ENCODE assay signal across 32 cellular contexts in the genomic region with DNA sequence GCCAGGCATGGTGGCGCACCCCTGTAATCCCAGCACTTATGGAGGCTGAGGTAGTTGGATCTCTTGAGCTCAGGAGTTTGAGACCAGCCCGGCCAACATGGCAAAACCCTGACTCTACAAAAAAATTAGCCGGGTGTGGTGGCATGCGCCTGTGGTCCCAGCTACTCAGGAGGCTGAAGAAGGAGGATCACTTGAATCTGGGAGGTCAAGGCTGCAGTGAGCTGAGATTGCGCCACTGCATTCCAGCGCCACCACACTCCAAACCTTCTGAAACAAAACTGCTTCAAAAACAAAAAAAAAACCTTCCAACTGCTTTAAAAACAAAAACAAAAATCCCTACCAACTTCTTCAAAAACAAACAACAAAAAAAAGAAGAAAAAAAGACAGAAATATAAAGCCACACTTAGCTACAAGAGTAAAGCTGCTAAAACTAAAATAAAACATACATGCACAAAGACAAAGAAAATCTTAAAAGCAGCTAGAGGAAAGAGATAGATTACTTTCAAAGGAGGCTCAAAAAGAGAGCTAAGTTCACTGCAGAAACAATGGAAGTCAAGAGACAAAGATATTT. TPM values are rescaled to one million over a fixed set of nuclear protein-coding genes. Genes with fewer than 3 reads are reported as not detected.
DNase-seq lines count a peak whose midpoint lies in the region; ATAC-seq and TF ChIP-seq lines count a peak whose summit lies in the region.
"Had no signal": no experiment of that assay in that cellular context is flagged by ENCODE, and none has a peak within 500 bp of the region (broad histone marks: within the 10 kb centered on the region; RNA-seq: fewer than 3 reads in every experiment).

No MANE protein-coding gene starts in this region.

- H3K4me3 Mint-ChIP-seq in activated naive CD4-positive, alpha-beta T cell treated with anti-CD3 and anti-CD28 coated beads for 36 hours = no peak overlapping the region
- H3K4me3 Mint-ChIP-seq in WTC11 = no peak overlapping the region
- no peak overlapping the region for H3K4me3 Mint-ChIP-seq in nephron progenitor cell
- H3K4me3 Mint-ChIP-seq: brain, IgD-negative memory B cell, mesothelial cell of epicardium had no signal

- H3K4me1 Mint-ChIP-seq in activated naive CD4-positive, alpha-beta T cell treated with anti-CD3 and anti-CD28 coated beads for 36 hours (ENCODE audit: low read depth) = peaks cover 5% of the 10 kb centered on the region
- H3K4me1 Mint-ChIP-seq in WTC11 (no peaks in the 10 kb centered on the region), nephron progenitor cell (no peaks in the 10 kb centered on the region)
- H3K4me1 Mint-ChIP-seq: brain, mesothelial cell of epicardium had no signal

- CTCF ChIA-PET in activated naive CD4-positive, alpha-beta T cell treated with anti-CD3 and anti-CD28 coated beads for 36 hours (lab: Charles Lee) = interaction anchor here (0.7 kb wide), 1 partner anchor 219 kb away, joined by 3 read pairs; no protein-coding TSS in a partner anchor
- CTCF ChIA-PET in WTC11 (lab: Charles Lee) = interaction anchor here (0.6 to 1.7 kb wide), 2 partner anchors 39 to 102 kb away, joined by 3 to 5 read pairs; no protein-coding TSS in a partner anchor

- no peak for DNase-seq in activated naive CD4-positive, alpha-beta T cell treated with anti-CD3 and anti-CD28 coated beads for 36 hours
- no peak for DNase-seq in activated naive CD4-positive, alpha-beta T cell treated with anti-CD3 and anti-CD28 coated beads, Interleukin-2, amount 50 U/mL, for 72 hours (ENCODE audit: low spot score in 2 of 2)
- DNase-seq in WTC11 (ENCODE audit: low spot score) = no peak
- no peak for DNase-seq in nephron progenitor cell
- DNase-seq: activated CD4-positive, CD25-positive, alpha-beta regulatory T cell treated with anti-CD3 and anti-CD28 coated beads, Interleukin-2, amount 50 U/mL, for 72 hours; activated CD8-positive, alpha-beta memory T cell treated with anti-CD3 and anti-CD28 coated beads for 24 hours; activated effector memory CD4-positive, alpha-beta T cell treated with anti-CD3 and anti-CD28 coated beads, Interleukin-2, amount 50 U/mL, for 16 hours; activated T-cell treated with anti-CD3 and anti-CD28 coated beads for 4 hours; adrenal gland; CD4-positive, alpha-beta memory T cell; esophagus squamous epithelium; foreskin keratinocyte; head of caudate nucleus; NCI-H1436 treated with DMSO at 0.1 percent for 48 hours; NCI-H2107; NCI-H345; nucleus accumbens; PC-9; Right ventricle myocardium superior; sigmoid colon; stimulated activated CD4-positive, alpha-beta T cell treated with anti-CD3 and anti-CD28 coated beads, Interleukin-4, amount 100 ng/mL, for 24 hours; T-helper 2 cell; tibial artery had no signal

- ATAC-seq in activated naive CD4-positive, alpha-beta T cell treated with anti-CD3 and anti-CD28 coated beads, Interleukin-2, amount 50 U/mL, for 72 hours = no peak
- ATAC-seq in WTC11 (no peak), GM19452 (IDR thresholded peaks at IDR 0.05; ENCODE audit: unreplicated experiment) (no peak)
- ATAC-seq: A549, foreskin keratinocyte, HCT116 had no signal

- intact Hi-C loops in activated naive CD4-positive, alpha-beta T cell treated with anti-CD3 and anti-CD28 coated beads for 36 hours (cut with micrococcal nuclease) = no loop called here

- H3K9me3 ChIP-seq in neutrophil = no peaks in the 10 kb centered on the region
- H3K9me3 ChIP-seq: A549, adrenal gland, esophagus squamous epithelium, prostate gland, sigmoid colon, tibial artery, vagina had no signal

- no peaks in the 10 kb centered on the region for H3K9me3 Mint-ChIP-seq in activated naive CD4-positive, alpha-beta T cell treated with anti-CD3 and anti-CD28 coated beads for 36 hours
- H3K9me3 Mint-ChIP-seq in activated naive CD4-positive, alpha-beta T cell treated with anti-CD3 and anti-CD28 coated beads, Interleukin-2, amount 50 U/mL, for 72 hours = no peaks in the 10 kb centered on the region
- H3K9me3 Mint-ChIP-seq in WTC11 = no peaks in the 10 kb centered on the region
- H3K9me3 Mint-ChIP-seq in nephron progenitor cell = no peaks in the 10 kb centered on the region
- H3K9me3 Mint-ChIP-seq: CD4-positive, alpha-beta memory T cell; IgD-negative memory B cell had no signal

- H3K27me3 ChIP-seq in neutrophil = no peaks in the 10 kb centered on the region
- H3K27me3 ChIP-seq: adrenal gland, esophagus squamous epithelium, foreskin keratinocyte, sigmoid colon, tibial artery, vagina had no signal

- H3K27ac ChIP-seq in neutrophil = peak overlapping the region; percentile 85
- H3K27ac ChIP-seq: A549, adrenal gland, esophagus squamous epithelium, foreskin keratinocyte, PC-9, prostate gland, sigmoid colon, tibial artery, vagina had no signal

- no peaks in the 10 kb centered on the region for H3K36me3 ChIP-seq in neutrophil
- H3K36me3 ChIP-seq: adrenal gland, prostate gland, tibial artery, vagina had no signal

- H3K4me1 ChIP-seq in neutrophil (ENCODE audit: control insufficient read depth in 1 of 2, insufficient read depth in 1 of 2, low read depth in 1 of 2, low read length in 1 of 2) = peaks cover 21 to 22% of the 10 kb centered on the region in 2 experiments
- H3K4me1 ChIP-seq: A549, adrenal gland, esophagus squamous epithelium, foreskin keratinocyte, prostate gland, sigmoid colon, tibial artery had no signal

- peak overlapping the region; percentile 32 for H3K27ac Mint-ChIP-seq in activated naive CD4-positive, alpha-beta T cell treated with anti-CD3 and anti-CD28 coated beads for 36 hours
- H3K27ac Mint-ChIP-seq in activated naive CD4-positive, alpha-beta T cell treated with anti-CD3 and anti-CD28 coated beads, Interleukin-2, amount 50 U/mL, for 72 hours = peak overlapping the region in 1 of 2 donors; percentile 11
- H3K27ac Mint-ChIP-seq in WTC11 (peak overlapping the region; percentile 16; the same call in 1 of the 2 replicates), nephron progenitor cell (no peak overlapping the region)
- H3K27ac Mint-ChIP-seq: brain, mesothelial cell of epicardium had no signal

- TF ChIP-seq CTCF in WTC11 (IDR thresholded peaks at IDR 0.05) (no peak), neutrophil (IDR thresholded peaks at IDR 0.05) (no peak), nephron progenitor cell (IDR thresholded peaks at IDR 0.05) (no peak)

- H3K36me3 Mint-ChIP-seq in activated naive CD4-positive, alpha-beta T cell treated with anti-CD3 and anti-CD28 coated beads for 36 hours (ENCODE audit: low read depth) = peaks cover 7% of the 10 kb centered on the region
- H3K36me3 Mint-ChIP-seq in activated naive CD4-positive, alpha-beta T cell treated with anti-CD3 and anti-CD28 coated beads, Interleukin-2, amount 50 U/mL, for 72 hours = peaks cover 0 to 6% of the 10 kb centered on the region in 2 donors
- H3K36me3 Mint-ChIP-seq in WTC11 (no peaks in the 10 kb centered on the region), nephron progenitor cell (ENCODE audit: low read depth) (peaks cover 47% of the 10 kb centered on the region)

- H3K27me3 Mint-ChIP-seq in activated naive CD4-positive, alpha-beta T cell treated with anti-CD3 and anti-CD28 coated beads for 36 hours (ENCODE audit: low read depth) = no peaks in the 10 kb centered on the region
- no peaks in the 10 kb centered on the region for H3K27me3 Mint-ChIP-seq in WTC11 (ENCODE audit: low read depth)
- H3K27me3 Mint-ChIP-seq in nephron progenitor cell (ENCODE audit: low read depth, poor library complexity) = no peaks in the 10 kb centered on the region
- H3K27me3 Mint-ChIP-seq: brain; CD4-positive, alpha-beta memory T cell; IgD-negative memory B cell had no signal

- H3K4me3 ChIP-seq in neutrophil (ENCODE audit: low read depth in 1 of 2, low read length in 1 of 2) = peak overlapping the region in 1 of 2 experiments; percentile 44
- H3K4me3 ChIP-seq: A549, adrenal gland, esophagus squamous epithelium, PC-9, prostate gland, sigmoid colon, tibial artery, vagina had no signal

- POLR2A ChIA-PET in WTC11 (lab: Charles Lee) = interaction anchor here (0.6 kb wide), 1 partner anchor 1415 kb away, joined by 3 read pairs; no protein-coding TSS in a partner anchor

TF ChIP-seq in WTC11, 78 proteins besides CTCF, POLR2A, EP300 and RAD21 (continues in another document):
- TF ChIP-seq ESRRA (CRISPR knock-in tag; IDR thresholded peaks at IDR 0.05; ENCODE audit: borderline replicate concordance) = no peak
- TF ChIP-seq, protein P1, sequence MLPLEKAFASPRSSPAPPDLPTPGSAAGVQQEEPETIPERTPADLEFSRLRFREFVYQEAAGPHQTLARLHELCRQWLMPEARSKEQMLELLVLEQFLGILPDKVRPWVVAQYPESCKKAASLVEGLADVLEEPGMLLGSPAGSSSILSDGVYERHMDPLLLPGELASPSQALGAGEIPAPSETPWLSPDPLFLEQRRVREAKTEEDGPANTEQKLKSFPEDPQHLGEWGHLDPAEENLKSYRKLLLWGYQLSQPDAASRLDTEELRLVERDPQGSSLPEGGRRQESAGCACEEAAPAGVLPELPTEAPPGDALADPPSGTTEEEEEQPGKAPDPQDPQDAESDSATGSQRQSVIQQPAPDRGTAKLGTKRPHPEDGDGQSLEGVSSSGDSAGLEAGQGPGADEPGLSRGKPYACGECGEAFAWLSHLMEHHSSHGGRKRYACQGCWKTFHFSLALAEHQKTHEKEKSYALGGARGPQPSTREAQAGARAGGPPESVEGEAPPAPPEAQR (CRISPR knock-in tag; IDR thresholded peaks at IDR 0.05) = no peak

RNA-seq across cellular contexts. Expression of a gene that starts 11.4 kb away (rescaled TPM):
- total RNA-seq in activated naive CD4-positive, alpha-beta T cell treated with anti-CD3 and anti-CD28 coated beads for 36 hours = 10 to 100 TPM in 1 of 2 experiments, 1 to 10 TPM in 1; 9.4 to 10.9 TPM
- 10 to 100 TPM in 1 of 2 donors, 1 to 10 TPM in 1; 6.9 to 17.4 TPM for total RNA-seq in activated naive CD4-positive, alpha-beta T cell treated with anti-CD3 and anti-CD28 coated beads, Interleukin-2, amount 50 U/mL, for 72 hours
- total RNA-seq in WTC11 (2021) = 11.7 to 14.2 TPM (median 14.2 TPM) in 3 replicates

RNA-seq across cellular contexts. Expression of a gene that starts 27.1 kb away (rescaled TPM):
- total RNA-seq in activated naive CD4-positive, alpha-beta T cell treated with anti-CD3 and anti-CD28 coated beads for 36 hours = 10 to 100 TPM; 93.7 to 99.7 TPM
- 100 to 1,000 TPM in 1 of 2 donors, 10 to 100 TPM in 1; 79.3 to 106 TPM for total RNA-seq in activated naive CD4-positive, alpha-beta T cell treated with anti-CD3 and anti-CD28 coated beads, Interleukin-2, amount 50 U/mL, for 72 hours
- total RNA-seq in WTC11 (2021) = 69.9 to 73.8 TPM (median 71.0 TPM) in 3 replicates

RNA-seq across cellular contexts. Expression of a gene that starts 58.4 kb away (rescaled TPM):
- 1 to 10 TPM; 8.1 to 9.5 TPM for total RNA-seq in activated naive CD4-positive, alpha-beta T cell treated with anti-CD3 and anti-CD28 coated beads for 36 hours
- total RNA-seq in activated naive CD4-positive, alpha-beta T cell treated with anti-CD3 and anti-CD28 coated beads, Interleukin-2, amount 50 U/mL, for 72 hours = 10 to 100 TPM in 1 of 2 donors, 1 to 10 TPM in 1; 7.8 to 14.3 TPM
- total RNA-seq in WTC11 (2021) = 6.1 to 7.2 TPM (median 7.2 TPM) in 3 replicates
